Comparison of ENCODE assay signal across 8 cellular contexts in genomic region chr10:44857363-44858016, GRCh38. TPM values are rescaled to one million over a fixed set of nuclear protein-coding genes. Genes with fewer than 3 reads are reported as not detected.
A peak's percentile ranks its signal among the peaks of the same experiment; 100 is the strongest.
DNase-seq lines count a peak whose midpoint lies in the region; ATAC-seq and TF ChIP-seq lines count a peak whose summit lies in the region.

No MANE protein-coding gene starts in this region.

- peak overlapping the region; percentile 39; the same call in 1 of the 2 replicates for H3K27ac ChIP-seq in HUES64 (ENCODE audit: low read depth, low read length)
- H3K27ac ChIP-seq in smooth muscle cell (ENCODE audit: low read depth): no peak overlapping the region

- H2AFZ ChIP-seq in smooth muscle cell (ENCODE audit: low read depth): no peak overlapping the region

- no peak overlapping the region for H3K9ac ChIP-seq in HUES64 (ENCODE audit: low read depth, low read length)
- H3K9ac ChIP-seq in smooth muscle cell (ENCODE audit: low read depth): no peak overlapping the region

- 0 out of 2 replicates have a peak, but pooled peaks cover 4% of the 10 kb centered on the region for H3K27me3 ChIP-seq in HUES64 (ENCODE audit: insufficient read depth, low read length)
- H3K27me3 ChIP-seq in smooth muscle cell (ENCODE audit: low read depth): peaks cover 4% of the 10 kb centered on the region

- peak; percentile 99 for TF ChIP-seq CTCF in smooth muscle cell (IDR thresholded peaks at IDR 0.05; ENCODE audit: borderline replicate concordance, insufficient read depth, poor library complexity, severe bottlenecking)

- H3K4me2 ChIP-seq in smooth muscle cell: no peak overlapping the region

- peak; percentile 77 for ATAC-seq in GM21367 (IDR thresholded peaks at IDR 0.05; ENCODE audit: unreplicated experiment)

- no peaks in the 10 kb centered on the region for H3K79me2 ChIP-seq in smooth muscle cell (ENCODE audit: low read depth)

- peaks cover 12% of the 10 kb centered on the region for H3K4me1 ChIP-seq in HUES64 (ENCODE audit: insufficient read depth, low read length)
- H3K4me1 ChIP-seq in smooth muscle cell (ENCODE audit: low read depth): no peaks in the 10 kb centered on the region

- H3K4me3 ChIP-seq in HUES64 (ENCODE audit: low read length) (no peak overlapping the region), smooth muscle cell (no peak overlapping the region)

- H3K9me3 ChIP-seq in HUES64 (ENCODE audit: insufficient read depth, low read depth, low read length): no peaks in the 10 kb centered on the region
- no peaks in the 10 kb centered on the region for H3K9me3 ChIP-seq in smooth muscle cell (replicated peaks; ENCODE audit: low read depth)

- 27% methylated on average over 9 of the region's 9 CpGs for WGBS in HUES64
- 33% methylated on average over 9 of the region's 9 CpGs for WGBS in smooth muscle cell (ENCODE audit: low lambda C conversion rate)

- H4K20me1 ChIP-seq in smooth muscle cell (ENCODE audit: low read depth): no peaks in the 10 kb centered on the region

- DNase-seq in D341Med (ENCODE audit: low spot score) (peak; percentile 77), T-helper 2 cell (peak in 3 of 5 experiments; percentile 27 to 41 (median 36)), astrocyte of the hippocampus (ENCODE audit: low read depth, low spot score) (peak; percentile 90), hypothalamus (lab: John Stamatoyannopoulos, UW) (peak in 28 of 51 donors; percentile 9 to 67 (median 32)), smooth muscle cell (lab: John Stamatoyannopoulos, UW; ENCODE audit: unreplicated experiment) (peak; percentile 19), NCI-H1048 (lab: John Stamatoyannopoulos, UW) (no peak)

- H3K36me3 ChIP-seq in HUES64 (ENCODE audit: insufficient read depth, low read length) (no peaks in the 10 kb centered on the region), smooth muscle cell (ENCODE audit: low read depth) (no peaks in the 10 kb centered on the region)

- H3F3A ChIP-seq in smooth muscle cell (ENCODE audit: low read depth): no peaks in the 10 kb centered on the region

RNA-seq across cellular contexts. Expression of gene TMEM72, which starts 53.6 kb away (rescaled TPM):
- polyA plus RNA-seq in HUES64 (2013, experiment 1 of 2): 0.05 TPM
- polyA plus RNA-seq in HUES64 (2013, experiment 2 of 2): not detected
- not detected in 2 replicates for total RNA-seq in smooth muscle cell
- polyA plus RNA-seq in smooth muscle cell: not detected in 2 replicates
